ENCODE assay signal across 20 cellular contexts in genomic region chr21:29264721-29265120, GRCh38. TPM values are rescaled to one million over a fixed set of nuclear protein-coding genes. Genes with fewer than 3 reads are reported as not detected.
DNase-seq lines count a peak whose midpoint lies in the region; ATAC-seq and TF ChIP-seq lines count a peak whose summit lies in the region.
"Had no signal": no experiment of that assay in that cellular context is flagged by ENCODE, and none has a peak within 500 bp of the region (broad histone marks: within the 10 kb centered on the region; RNA-seq: fewer than 3 reads in every experiment).

No MANE protein-coding gene starts in this region.

- CTCF ChIA-PET in IMR-90 (lab: Yijun Ruan, JAX): no interaction called here

- ATAC-seq in IMR-90 (ENCODE audit: low read depth): no peak
- no peak for ATAC-seq in GM21528 (IDR thresholded peaks at IDR 0.05; ENCODE audit: low FRiP score, unreplicated experiment)
- ATAC-seq: Right ventricle myocardium inferior had no signal

- H3K27me3 ChIP-seq in IMR-90 (ENCODE audit: control insufficient read depth, insufficient read depth, low read length) (no peaks in the 10 kb centered on the region), trophoblast cell (ENCODE audit: insufficient read depth, low read length) (no peaks in the 10 kb centered on the region)
- H3K27me3 ChIP-seq: Peyer's patch had no signal

- TF ChIP-seq CTCF in IMR-90 (conservative IDR thresholded peaks at IDR 0.05; ENCODE audit: low read depth, low read length) (no peak), epithelial cell of esophagus (IDR thresholded peaks at IDR 0.05; ENCODE audit: insufficient read depth, low read depth, low read length, missing control alignments) (no peak)

- peak; percentile 21 for DNase-seq in ELR (ENCODE audit: low read depth)
- peak; percentile 62 for DNase-seq in IMR-90
- peak; percentile 47 for DNase-seq in epithelial cell of esophagus (ENCODE audit: low read depth)
- no peak for DNase-seq in trophoblast cell
- DNase-seq in HuH-7 (ENCODE audit: low spot score): no peak
- no peak for DNase-seq in cortex of kidney (lab: John Stamatoyannopoulos, UW)
- DNase-seq: ACHN; C1 segment of cervical spinal cord; CD8-positive, alpha-beta memory T cell; NCI-H1417; NCI-H187; NCI-H2107; NCI-H510A; NCI-H748 treated with DMSO at 0.1 percent for 48 hours; NK-92 treated with Interleukin-12 subunit alpha and Interleukin-12 subunit beta, amount 100 ng/mL, for 24 hours; Peyer's patch had no signal

- no peaks in the 10 kb centered on the region for H3K79me2 ChIP-seq in trophoblast cell (ENCODE audit: control insufficient read depth, insufficient read depth, low read length, poor library complexity)

- no peaks in the 10 kb centered on the region for H4K20me1 ChIP-seq in IMR-90 (ENCODE audit: insufficient read depth, low read length)

- H4K12ac ChIP-seq in trophoblast cell (ENCODE audit: low read depth, low read length): no peak overlapping the region

- WGBS in IMR-90 (ENCODE audit: extremely low coverage in 2 of 2, insufficient read length in 1 of 2), 2 experiments: no CpG with 5 or more reads among the region's 1 CpG
- no CpG with 5 or more reads among the region's 1 CpG for WGBS in trophoblast cell (ENCODE audit: extremely low coverage, insufficient coverage, insufficient read length)

- peaks cover 8% of the 10 kb centered on the region for H3K9me1 ChIP-seq in IMR-90 (ENCODE audit: insufficient read depth, low read length)

- H3K4me1 ChIP-seq in IMR-90 (ENCODE audit: control insufficient read depth, insufficient read depth, low read length) (peaks cover 2% of the 10 kb centered on the region), trophoblast cell (ENCODE audit: control insufficient read depth in 1 of 2, insufficient read depth in 2 of 2, low read length in 2 of 2) (peaks cover under 1 to 6% of the 10 kb centered on the region in 2 experiments)
- H3K4me1 ChIP-seq: HAP-1, Peyer's patch had no signal

- no peak overlapping the region for H3K4me3 ChIP-seq in IMR-90 (ENCODE audit: insufficient read depth, low read depth, low read length)
- no peak overlapping the region for H3K4me3 ChIP-seq in epithelial cell of esophagus (ENCODE audit: low read length)
- no peak overlapping the region for H3K4me3 ChIP-seq in trophoblast cell (ENCODE audit: low read depth, low read length)
- H3K4me3 ChIP-seq: HAP-1, Peyer's patch had no signal

- H2AK9ac ChIP-seq in IMR-90 (replicated peaks; ENCODE audit: low read depth, low read length, poor library complexity): no peak overlapping the region

- no peak overlapping the region for H3K9ac ChIP-seq in IMR-90 (ENCODE audit: low read depth, low read length)
- H3K9ac ChIP-seq in trophoblast cell (ENCODE audit: low read length): no peak overlapping the region
- H3K9ac ChIP-seq: KMS-11 had no signal

- no peak overlapping the region for H3K27ac ChIP-seq in IMR-90 (ENCODE audit: insufficient read depth, low read length)
- H3K27ac ChIP-seq in trophoblast cell (ENCODE audit: low read depth, low read length): no peak overlapping the region
- H3K27ac ChIP-seq: KMS-11, Peyer's patch had no signal

- H2BK5ac ChIP-seq in IMR-90 (ENCODE audit: low read depth, low read length, poor library complexity, severe bottlenecking): no peak overlapping the region
- no peak overlapping the region for H2BK5ac ChIP-seq in trophoblast cell (ENCODE audit: low read depth, low read length, poor library complexity)

- BruUV-seq in IMR-90 (replicated peaks; lab: Mats Ljungman, UMichigan): no TSS peak

- H2BK20ac ChIP-seq in IMR-90 (ENCODE audit: low read depth, low read length): peak overlapping the region; percentile 55; the same call in 1 of the 2 replicates

- no peak for TF ChIP-seq POLR2A in IMR-90 (IDR thresholded peaks at IDR 0.05; ENCODE audit: low read depth, low read length)

- H4K91ac ChIP-seq in IMR-90 (ENCODE audit: insufficient read depth, low read depth, low read length) (no peak overlapping the region; the same call in 1 of the 2 replicates), trophoblast cell (ENCODE audit: low read depth, low read length) (no peak overlapping the region)

- peak overlapping the region; percentile 13 for H2BK12ac ChIP-seq in trophoblast cell (ENCODE audit: low read length)

- H3K23ac ChIP-seq in IMR-90 (ENCODE audit: low read depth, low read length) (no peak overlapping the region; the same call in 1 of the 2 replicates), trophoblast cell (ENCODE audit: low read length) (no peak overlapping the region)

- no peak overlapping the region; the same call in 1 of the 2 replicates for H3K56ac ChIP-seq in IMR-90 (ENCODE audit: extremely low read depth, insufficient read depth, low read length)

- dilution Hi-C loops in IMR-90 (cut with HindIII; ENCODE audit: low sequenced_read_pairs, unreplicated experiment): no loop called here

- POLR2A ChIA-PET in IMR-90 (lab: Charles Lee; ENCODE audit: unreplicated experiment): no interaction called here

- H3K79me1 ChIP-seq in IMR-90 (ENCODE audit: low read depth in 1 of 2, low read length in 2 of 2) (peaks cover 0 to 8% of the 10 kb centered on the region in 2 experiments; a peak in 2 of 4 replicates), trophoblast cell (ENCODE audit: low read length) (peaks cover 3% of the 10 kb centered on the region)

- H3K36me3 ChIP-seq in IMR-90 (ENCODE audit: control insufficient read depth, insufficient read depth, low read length) (no peaks in the 10 kb centered on the region), trophoblast cell (ENCODE audit: control insufficient read depth in 1 of 2, insufficient read depth in 2 of 2, low read length in 2 of 2) (no peaks in the 10 kb centered on the region)
- H3K36me3 ChIP-seq: HAP-1, Peyer's patch had no signal

- H4K5ac ChIP-seq in IMR-90 (ENCODE audit: low read depth, low read length): no peak overlapping the region

- TF ChIP-seq RAD21 in IMR-90 (IDR thresholded peaks at IDR 0.05; ENCODE audit: low read length): no peak

- H3K4ac ChIP-seq in IMR-90 (ENCODE audit: low read depth, low read length) (no peak overlapping the region), trophoblast cell (ENCODE audit: low read depth, low read length) (no peak overlapping the region)

- peak overlapping the region; percentile 50; the same call in 2 of the 3 replicates for H2BK15ac ChIP-seq in IMR-90 (ENCODE audit: low read depth, low read length)

- no peaks in the 10 kb centered on the region for H3K9me3 ChIP-seq in IMR-90 (ENCODE audit: control insufficient read depth, insufficient read depth, low read length)
- H3K9me3 ChIP-seq in trophoblast cell (ENCODE audit: insufficient read depth, low read depth, low read length): no peaks in the 10 kb centered on the region
- H3K9me3 ChIP-seq: HAP-1, Peyer's patch had no signal

- peak overlapping the region; percentile 25; the same call in 1 of the 2 replicates for H3K14ac ChIP-seq in IMR-90 (replicated peaks; ENCODE audit: low read depth, low read length)
- no peak overlapping the region for H3K14ac ChIP-seq in trophoblast cell (ENCODE audit: low read length)

- in situ Hi-C loops in IMR-90 (cut with MboI; ENCODE audit: low sequenced_read_pairs): no loop called here

- H3K4me2 ChIP-seq in IMR-90 (ENCODE audit: low read depth, low read length) (no peak overlapping the region), trophoblast cell (ENCODE audit: low read length) (no peak overlapping the region)
- H3K4me2 ChIP-seq: KMS-11 had no signal

- H2AK5ac ChIP-seq in IMR-90 (ENCODE audit: low read depth, low read length): no peak overlapping the region
- no peak overlapping the region for H2AK5ac ChIP-seq in trophoblast cell (ENCODE audit: low read length)

- H4K8ac ChIP-seq in IMR-90 (ENCODE audit: low read depth in 2 of 2, low read length in 2 of 2): 0 out of 4 replicates have a peak overlapping the region, but pooled peaks of 1 of the 2 experiments have one; percentile 48
- H4K8ac ChIP-seq in trophoblast cell (ENCODE audit: low read depth, low read length): no peak overlapping the region

- no peak overlapping the region for H3K18ac ChIP-seq in IMR-90 (ENCODE audit: low read depth, low read length)
- H3K18ac ChIP-seq in trophoblast cell (ENCODE audit: low read length): no peak overlapping the region

- H2AFZ ChIP-seq in IMR-90 (replicated peaks; ENCODE audit: low read length, poor library complexity): no peak overlapping the region
- no peak overlapping the region for H2AFZ ChIP-seq in trophoblast cell (ENCODE audit: insufficient read depth, low read length, poor library complexity)

- H2BK120ac ChIP-seq in IMR-90 (ENCODE audit: low read depth, low read length) (no peak overlapping the region), trophoblast cell (ENCODE audit: insufficient read depth, low read length, poor library complexity) (peak overlapping the region; percentile 43)

- intact Hi-C loops in IMR-90 (cut with micrococcal nuclease): no loop called here

TF ChIP-seq in IMR-90, 13 proteins besides CTCF, POLR2A, EP300 and RAD21:
- peak; percentile 22; the same call in 1 of the 2 replicates for TF ChIP-seq NFE2L2 (IDR thresholded peaks at IDR 0.05; ENCODE audit: low read depth, low read length)
- TF ChIP-seq SMC3 (IDR thresholded peaks at IDR 0.05; ENCODE audit: low read depth, low read length): no peak
TF ChIP-seq in IMR-90: peak in this region for 1.

RNA-seq across cellular contexts. Expression of gene BACH1, which starts 34.0 kb away (rescaled TPM):
- total RNA-seq in IMR-90 (2012; rRNA removed): 108 and 132 TPM in 2 replicates
- polyA plus RNA-seq in IMR-90 (2012; rRNA removed): 19.6 and 23.1 TPM in 2 replicates
- polyA plus RNA-seq in IMR-90 (2012; cell fraction: cytosol; rRNA removed): 8.3 and 11.9 TPM in 2 replicates
- polyA plus RNA-seq in IMR-90 (2012; cell fraction: nucleus; rRNA removed; ENCODE audit: low replicate concordance): 7.9 and 44.3 TPM in 2 replicates
- polyA plus RNA-seq in trophoblast cell (2013): 72.6 and 72.7 TPM in 2 replicates

Comparison
In these comparisons a context has a peak if more than half of its experiments do, and no peak if none do; other contexts are left out.
1. DNase-seq: peak in ELR (single experiment), IMR-90 (single experiment) and epithelial cell of esophagus (single experiment); none in trophoblast cell (0 of 2), HuH-7 (single experiment) and cortex of kidney (single experiment).